In the genomic region with DNA sequence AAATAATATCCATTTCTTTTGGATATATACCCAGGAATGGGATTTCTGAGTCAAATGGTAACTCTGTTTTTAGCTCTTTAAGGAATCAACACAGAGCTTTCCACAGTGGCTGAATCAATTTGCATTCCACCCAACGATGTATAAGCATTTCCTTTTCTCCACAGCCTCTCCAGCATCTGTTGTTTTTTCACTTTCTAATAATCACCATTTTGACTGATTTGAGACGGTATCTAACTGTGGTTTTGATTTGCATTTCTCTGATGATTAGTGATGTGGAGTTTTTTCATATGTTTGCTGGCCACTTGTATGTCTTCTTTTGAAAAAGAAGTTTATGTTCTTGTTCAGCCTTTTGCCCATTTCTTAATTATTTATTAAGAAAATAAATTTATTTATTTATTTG, we compare ENCODE assay signal across 17 cellular contexts.
DNase-seq lines count a peak whose midpoint lies in the region; ATAC-seq and TF ChIP-seq lines count a peak whose summit lies in the region.
"Had no signal": no experiment of that assay in that cellular context is flagged by ENCODE, and none has a peak within 500 bp of the region (broad histone marks: within the 10 kb centered on the region; RNA-seq: fewer than 3 reads in every experiment).

No MANE protein-coding gene starts in this region.

- no peak for DNase-seq in OCI-M1 (lab: John Stamatoyannopoulos, UW)
- no peak for DNase-seq in GM13977 (ENCODE audit: low spot score)
- no peak for DNase-seq in ACHN
- DNase-seq: DMS53, GF-D8, NCI-H1105, NCI-H2081, NCI-H2171, NCI-H526, SW 1271, T-helper 17 cell had no signal

- no peak for TF ChIP-seq CTCF in GM13977 (IDR thresholded peaks at IDR 0.05; ENCODE audit: extremely low read depth, insufficient read depth, missing control alignments)

- ATAC-seq in GM18520 (IDR thresholded peaks at IDR 0.05; ENCODE audit: unreplicated experiment): peak; percentile 59
- ATAC-seq in GM21390 (IDR thresholded peaks at IDR 0.05; ENCODE audit: unreplicated experiment): peak; percentile 87
- ATAC-seq in HG02798 (IDR thresholded peaks at IDR 0.05; ENCODE audit: poor library complexity, unreplicated experiment): peak; percentile 39
- peak; percentile 67 for ATAC-seq in HG03432 (IDR thresholded peaks at IDR 0.05; ENCODE audit: unreplicated experiment)
- no peak for ATAC-seq in HG03135 (IDR thresholded peaks at IDR 0.05; ENCODE audit: unreplicated experiment)
- ATAC-seq: HCT116, T-helper 17 cell had no signal

- in situ Hi-C loops in GM13977 (cut with MboI; ENCODE audit: low pct_unique_long_range_greater_than_20kb, low sequenced_read_pairs, unreplicated experiment) (no loop called here), ACHN (cut with HindIII; ENCODE audit: low pct_ligation_motif_present, low pct_unique_long_range_greater_than_20kb, low sequenced_read_pairs) (no loop called here)
